8 cellular contexts compared by ENCODE assay signal in genomic region chr2:73113634-73113958, GRCh38. TPM values are rescaled to one million over a fixed set of nuclear protein-coding genes. Genes with fewer than 3 reads are reported as not detected.
A peak's percentile ranks its signal among the peaks of the same experiment; 100 is the strongest.
DNase-seq lines count a peak whose midpoint lies in the region; ATAC-seq and TF ChIP-seq lines count a peak whose summit lies in the region.

No MANE protein-coding gene starts in this region.

- peaks cover 0 to 23% (median 0%) of the 10 kb centered on the region in 7 donors for H3K27me3 ChIP-seq in heart right ventricle

- no peak for DNase-seq in heart right ventricle
- DNase-seq in cardiac septum (ENCODE audit: low spot score) = no peak
- DNase-seq in MCF 10A (ENCODE audit: unreplicated experiment) = no peak
- DNase-seq in RKO (ENCODE audit: low spot score) = no peak
- DNase-seq in central memory CD4-positive, alpha-beta T cell = no peak
- no peak for DNase-seq in SW480 (ENCODE audit: low spot score)

- peak overlapping the region; percentile 7 for H3K27ac Mint-ChIP-seq in MCF 10A (ENCODE audit: low read depth, unreplicated experiment)

- ATAC-seq in heart right ventricle = no peak

- H3K4me1 Mint-ChIP-seq in MCF 10A (ENCODE audit: insufficient read depth, unreplicated experiment) = peaks cover 20% of the 10 kb centered on the region

- no peaks in the 10 kb centered on the region for H3K36me3 ChIP-seq in heart right ventricle
- H3K36me3 ChIP-seq in mesodermal cell (ENCODE audit: control insufficient read depth, insufficient read depth, low read length) = peaks cover 2% of the 10 kb centered on the region
- H3K36me3 ChIP-seq in urinary bladder (ENCODE audit: insufficient read depth) = no peaks in the 10 kb centered on the region

- BruUV-seq in MCF 10A (replicated peaks; lab: Mats Ljungman, UMichigan) = no TSS peak

- CTCF ChIA-PET in MCF 10A (lab: Yijun Ruan, JAX) = interaction anchor here (0.6 to 5.3 kb wide), 6 partner anchors 14 to 228 kb away, joined by 3 to 51 read pairs (median 4); no protein-coding TSS in a partner anchor

- POLR2A ChIA-PET in MCF 10A (lab: Yijun Ruan, JAX) = interaction anchor here (0.7 to 3.8 kb wide), 6 partner anchors 24 to 226 kb away, joined by 3 to 28 read pairs (median 4); partner anchors contain the start of genes SFXN5 and SPR

- H3K36me3 Mint-ChIP-seq in MCF 10A (ENCODE audit: insufficient read depth, unreplicated experiment) = no peaks in the 10 kb centered on the region

- intact Hi-C loops in heart right ventricle (cut with DNase I) (loop anchor here in 1 of 10 donors (5.0 kb wide), 1 partner anchor 41 kb away; the partner anchor contains the start of gene SFXN5), cardiac septum (cut with DNase I) (loop anchor here (2.0 to 5.0 kb wide), 2 partner anchors 25 to 119 kb away; partner anchors contain the start of genes CCT7 and PRADC1), MCF 10A (cut with micrococcal nuclease) (loop anchor here (1.0 kb wide), 1 partner anchor 24 kb away; no protein-coding TSS in a partner anchor)

- peak overlapping the region; percentile 96 for H3K4me3 Mint-ChIP-seq in MCF 10A (ENCODE audit: unreplicated experiment)

- peak overlapping the region in 9 of 10 donors; percentile 70 to 87 (median 78) for H3K27ac ChIP-seq in heart right ventricle
- H3K27ac ChIP-seq in mesodermal cell (ENCODE audit: low read depth, low read length, severe bottlenecking) = no peak overlapping the region
- peak overlapping the region; percentile 97 for H3K27ac ChIP-seq in urinary bladder (ENCODE audit: low read depth)

- H3K9me3 ChIP-seq in heart right ventricle (no peaks in the 10 kb centered on the region), mesodermal cell (ENCODE audit: control insufficient read depth, low read length) (peaks cover 8% of the 10 kb centered on the region)

- H3K4me1 ChIP-seq in heart right ventricle (peaks cover 18 to 45% (median 36%) of the 10 kb centered on the region in 9 donors), mesodermal cell (ENCODE audit: control insufficient read depth, insufficient read depth, low read length, poor library complexity, severe bottlenecking) (peaks cover 17% of the 10 kb centered on the region), urinary bladder (ENCODE audit: insufficient read depth) (no peaks in the 10 kb centered on the region)

- H3K9me3 Mint-ChIP-seq in MCF 10A (ENCODE audit: unreplicated experiment) = no peaks in the 10 kb centered on the region

- TF ChIP-seq CTCF in heart right ventricle (IDR thresholded peaks at IDR 0.05) (no peak), MCF 10A (IDR thresholded peaks at IDR 0.05; ENCODE audit: unreplicated experiment) (no peak)

- no peaks in the 10 kb centered on the region for H3K27me3 Mint-ChIP-seq in MCF 10A (ENCODE audit: insufficient read depth, unreplicated experiment)

- 18 to 20% methylated on average over 5 of the region's 5 CpGs for WGBS in heart right ventricle, 2 donors
- WGBS in mesodermal cell (ENCODE audit: insufficient coverage in 2 of 2), 2 experiments = no CpG with 5 or more reads among the region's 5 CpGs
- WGBS in urinary bladder = 10% methylated on average over 5 of the region's 5 CpGs

- H3K4me3 ChIP-seq in heart right ventricle = peak overlapping the region; percentile 68 to 99 (median 88)
- peak overlapping the region; percentile 67 for H3K4me3 ChIP-seq in mesodermal cell (ENCODE audit: extremely low read depth, insufficient read depth, low read length, poor library complexity, severe bottlenecking)
- peak overlapping the region; percentile 62 for H3K4me3 ChIP-seq in urinary bladder (ENCODE audit: low read depth, low read length)

RNA-seq across cellular contexts. Expression of gene RAB11FIP5, which starts 0.8 kb away (rescaled TPM):
- total RNA-seq in heart right ventricle = 10 to 100 TPM; 16.3 to 30.4 (median 22.3) TPM
- polyA plus RNA-seq in heart right ventricle = 10 to 100 TPM in 1 of 2 donors, 1 to 10 TPM in 1; 6.8 to 25.2 TPM
- 38.1 TPM for total RNA-seq in cardiac septum
- 35.6 and 36.9 TPM in 2 replicates for total RNA-seq in MCF 10A (2022)
- 17.4 TPM for polyA plus RNA-seq in mesodermal cell (2013, experiment 1 of 2)
- polyA plus RNA-seq in mesodermal cell (2013, experiment 2 of 2) = 16.0 TPM
- total RNA-seq in urinary bladder = 13.4 TPM
- 22.6 TPM for polyA plus RNA-seq in urinary bladder

RNA-seq across cellular contexts. Expression of gene SFXN5, which starts 42.1 kb away (rescaled TPM):
- total RNA-seq in heart right ventricle (10 to 100 TPM in 5 of 10 donors, 1 to 10 TPM in 5; 7.3 to 11.8 (median 10.0) TPM), cardiac septum (13.3 TPM), MCF 10A (2022) (6.0 and 8.0 TPM in 2 replicates), urinary bladder (11.8 TPM)
- polyA plus RNA-seq in heart right ventricle (1 to 10 TPM; 4.4 to 9.5 TPM), urinary bladder (9.2 TPM)
- polyA plus RNA-seq in mesodermal cell (2013, experiment 1 of 2) = 8.6 TPM
- polyA plus RNA-seq in mesodermal cell (2013, experiment 2 of 2) = 7.5 TPM
